Comparison of ENCODE assay signal across 8 cellular contexts in the genomic region with DNA sequence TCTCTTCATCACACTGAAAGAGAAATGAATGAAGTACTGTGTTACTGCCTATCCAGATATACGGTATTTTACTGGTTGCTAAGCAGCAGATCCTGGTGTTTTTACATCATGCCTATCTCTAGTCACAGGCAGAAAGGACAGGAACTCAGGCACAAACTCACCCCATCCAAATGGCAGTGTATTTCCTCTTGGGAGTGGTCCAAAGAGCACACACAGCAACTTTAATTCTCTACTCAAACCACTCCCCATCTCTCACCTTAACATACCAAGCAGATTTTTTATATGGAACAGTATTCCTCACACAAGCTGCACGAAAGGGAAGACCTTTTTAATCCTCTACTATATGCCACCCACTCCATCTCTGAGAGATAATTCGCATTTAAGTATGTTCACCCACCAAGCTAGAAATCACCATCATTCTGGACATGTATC. TPM values are rescaled to one million over a fixed set of nuclear protein-coding genes. Genes with fewer than 3 reads are reported as not detected.
DNase-seq lines count a peak whose midpoint lies in the region; ATAC-seq, FAIRE-seq and TF ChIP-seq lines count a peak whose summit lies in the region.

No MANE protein-coding gene starts in this region.

- H3K27me3 ChIP-seq in left lung (no peaks in the 10 kb centered on the region), H7 (ENCODE audit: control insufficient read depth, insufficient read depth, low read length) (no peaks in the 10 kb centered on the region)

- DNase-seq in NCI-H748 (lab: John Stamatoyannopoulos, UW; ENCODE audit: unreplicated experiment) (peak; percentile 4), NCI-H748 treated with DMSO at 0.1 percent for 48 hours (lab: John Stamatoyannopoulos, UW) (no peak), cerebellar cortex (ENCODE audit: low spot score) (peak; percentile 78), left lung (no peak), urothelium cell line (ENCODE audit: low spot score) (peak; percentile 54), 8988T (no peak), H7 (no peak), D341Med (ENCODE audit: low spot score) (no peak)

- no peak overlapping the region for H3K4me3 ChIP-seq in left lung
- H3K4me3 ChIP-seq in H7 (ENCODE audit: insufficient read depth, low read depth, low read length): no peak overlapping the region

- intact Hi-C loops in left lung (cut with DNase I): no loop called here

- H3K4me1 ChIP-seq in left lung: peaks cover 10 to 20% of the 10 kb centered on the region in 2 donors

- H3K9me3 ChIP-seq in left lung: no peaks in the 10 kb centered on the region

- H3K36me3 ChIP-seq in left lung (peaks cover 0 to 33% of the 10 kb centered on the region in 2 donors), H7 (replicated peaks; ENCODE audit: control insufficient read depth, insufficient read depth, low read length) (no peaks in the 10 kb centered on the region)

- peak overlapping the region; percentile 42 to 64 for H3K27ac ChIP-seq in left lung

- peak; percentile 87 for ATAC-seq in left lung

- TF ChIP-seq CTCF in left lung (IDR thresholded peaks at IDR 0.05): no peak

- FAIRE-seq in urothelium cell line (lab: Jason Lieb, UNC): no peak

RNA-seq across cellular contexts. Expression of gene EIF4G3, which starts 27.3 kb away (rescaled TPM):
- 10 to 100 TPM; 54.6 to 56.8 TPM for total RNA-seq in left lung
- total RNA-seq in H7 (2014; rRNA removed; shearing (Covaris generic)): 56.7 and 80.5 TPM in 2 replicates

Comparison
In these comparisons a context has a peak if more than half of its experiments do, and no peak if none do; other contexts are left out.
1. DNase-seq: peak in NCI-H748 (single experiment), cerebellar cortex (single experiment) and urothelium cell line (single experiment); none in NCI-H748 treated with DMSO at 0.1 percent for 48 hours (single experiment), left lung (0 of 2), 8988T (single experiment), H7 (single experiment) and D341Med (single experiment).